1 cellular context compared by ENCODE assay signal in genomic region chr17:40123811-40124114, GRCh38.
TF ChIP-seq lines count a peak whose summit lies in the region.

No MANE protein-coding gene starts in this region.

TF ChIP-seq in SK-N-SH, 30 proteins besides CTCF, POLR2A, EP300 and RAD21 (continued from another document):
- TF ChIP-seq MEF2A (IDR thresholded peaks at IDR 0.05; ENCODE audit: borderline replicate concordance, low read depth) (no peak), SMC3 (IDR thresholded peaks at IDR 0.05; ENCODE audit: low read depth, low read length) (no peak), TEAD4 (IDR thresholded peaks at IDR 0.05; ENCODE audit: borderline replicate concordance, insufficient read depth) (no peak), FOXM1 (IDR thresholded peaks at IDR 0.05; ENCODE audit: low read depth) (no peak), TCF12 (IDR thresholded peaks at IDR 0.05) (no peak), GABPA (IDR thresholded peaks at IDR 0.05; ENCODE audit: low read depth) (no peak), YY1 (IDR thresholded peaks at IDR 0.05; ENCODE audit: low read depth) (no peak)
